In genomic region chr15:53903129-53903528, GRCh38 we compare ENCODE assay signal across 31 cellular contexts.
"Had no signal": no experiment of that assay in that cellular context is flagged by ENCODE, and none has a peak within 500 bp of the region (broad histone marks: within the 10 kb centered on the region; RNA-seq: fewer than 3 reads in every experiment).

No MANE protein-coding gene starts in this region.

- H3K4me1 ChIP-seq: adrenal gland, ascending aorta, body of pancreas, breast epithelium had no signal

- H3K4me3 ChIP-seq: adrenal gland, ascending aorta, body of pancreas, breast epithelium, cardiac muscle cell had no signal

- H3K27ac ChIP-seq: adrenal gland, ascending aorta, body of pancreas, brain microvascular endothelial cell, breast epithelium, cardiac muscle cell had no signal

- H3K27me3 ChIP-seq: ascending aorta, body of pancreas, brain microvascular endothelial cell, breast epithelium, cardiac muscle cell had no signal

- DNase-seq: activated effector memory CD4-positive, alpha-beta T cell treated with anti-CD3 and anti-CD28 coated beads, Interleukin-2, amount 50 U/mL, for 16 hours; activated effector memory CD4-positive, alpha-beta T cell treated with Interleukin-2 at 50 U/mL for 16 hours; activated gamma-delta T cell; activated gamma-delta T cell treated with Interleukin-2 at 50 U/mL for 16 hours; activated naive CD4-positive, alpha-beta T cell; activated naive CD4-positive, alpha-beta T cell treated with anti-CD3 and anti-CD28 coated beads for 36 hours; activated naive CD4-positive, alpha-beta T cell treated with anti-CD3 and anti-CD28 coated beads, Interleukin-2, amount 10 ng/mL, durations not matched to agents 7 days and 5 days; activated naive CD4-positive, alpha-beta T cell treated with anti-CD3 and anti-CD28 coated beads, Interleukin-2, amount 50 U/mL, for 16 hours; activated naive CD4-positive, alpha-beta T cell treated with Interleukin-2 at 50 U/mL for 16 hours; activated naive CD8-positive, alpha-beta T cell treated with anti-CD3 and anti-CD28 coated beads for 36 hours; activated naive CD8-positive, alpha-beta T cell treated with anti-CD3 and anti-CD28 coated beads, Interleukin-2, amount 10 ng/mL, durations not matched to agents 7 days and 5 days; activated naive CD8-positive, alpha-beta T cell treated with anti-CD3 and anti-CD28 coated beads, Interleukin-2, amount 50 U/mL, for 24 hours; activated T-cell treated with anti-CD3 and anti-CD28 coated beads for 4 hours; activated T-cell treated with anti-CD3 and anti-CD28 coated beads, Interleukin-2, amount 50 U/mL, for 1 hour; activated T-cell treated with anti-CD3 and anti-CD28 coated beads, Interleukin-2, amount 50 U/mL, for 24 hours; activated T-cell treated with anti-CD3 and anti-CD28 coated beads, Interleukin-2, amount 50 U/mL, for 4 hours; activated T-cell treated with anti-CD3 and anti-CD28 coated beads, Interleukin-2, amount 50 U/mL, for 48 hours; activated T-cell treated with anti-CD3 and anti-CD28 coated beads, Interleukin-2, amount 50 U/mL, for 72 hours; adrenal gland; amniotic stem cell; amygdala; anterior cingulate cortex; aorta; body of pancreas; brain microvascular endothelial cell; caudate nucleus; central memory CD4-positive, alpha-beta T cell; cerebellar nuclear complex had no signal

- H3K9me3 ChIP-seq: adrenal gland, ascending aorta, body of pancreas, breast epithelium had no signal

- H3K36me3 ChIP-seq: adrenal gland, ascending aorta, brain microvascular endothelial cell, breast epithelium, cardiac muscle cell had no signal
